1 cellular context compared by ENCODE assay signal in the genomic region with DNA sequence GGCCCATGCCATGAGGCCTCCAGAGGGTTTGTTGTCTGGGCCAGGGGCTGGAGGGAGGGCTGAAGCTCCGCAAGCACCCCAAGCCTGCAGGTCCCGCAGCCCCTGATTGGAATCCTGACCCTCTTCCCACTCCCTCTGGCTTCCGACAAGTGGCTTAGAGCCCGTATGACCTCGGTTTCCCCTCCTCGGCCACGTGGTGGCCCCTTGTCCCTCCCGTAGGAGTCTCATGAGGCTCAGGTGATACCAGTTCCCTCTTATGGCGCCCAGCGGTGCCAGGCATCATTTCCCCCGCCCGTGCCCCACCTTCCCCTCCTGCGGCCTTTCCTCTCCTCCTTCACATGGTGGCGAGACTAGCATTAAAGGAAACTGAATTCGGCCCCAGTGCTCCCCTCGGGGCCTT.
TF ChIP-seq lines count a peak whose summit lies in the region.

No MANE protein-coding gene starts in this region.

TF ChIP-seq in GM23338, 12 proteins besides CTCF, POLR2A, EP300 and RAD21 (continued from another document):
- no peak for TF ChIP-seq ZNF462 (CRISPR knock-in tag; IDR thresholded peaks at IDR 0.05)
- no peak for TF ChIP-seq REST (IDR thresholded peaks at IDR 0.05; ENCODE audit: unreplicated experiment)
- no peak for TF ChIP-seq POLR2AphosphoS5 (IDR thresholded peaks at IDR 0.05; ENCODE audit: low read depth)
- TF ChIP-seq STAT1 (IDR thresholded peaks at IDR 0.05; ENCODE audit: unreplicated experiment): no peak
- no peak for TF ChIP-seq ETS1 (IDR thresholded peaks at IDR 0.05)
- no peak for TF ChIP-seq EZH2 (IDR thresholded peaks at IDR 0.05; ENCODE audit: low read depth, unreplicated experiment)
- TF ChIP-seq ZNF331 (CRISPR knock-in tag; IDR thresholded peaks at IDR 0.05; ENCODE audit: low read depth): no peak
- TF ChIP-seq CREB1 (CRISPR knock-in tag; IDR thresholded peaks at IDR 0.05; ENCODE audit: low read depth): no peak
- no peak for TF ChIP-seq ZNF114 (CRISPR knock-in tag; IDR thresholded peaks at IDR 0.05)
